ENCODE assay signal across 1 cellular context in genomic region chr11:82871646-82872045, GRCh38.
TF ChIP-seq lines count a peak whose summit lies in the region.

No MANE protein-coding gene starts in this region.

TF ChIP-seq in HepG2, 621 proteins besides CTCF, POLR2A, EP300 and RAD21:
- TF ChIP-seq KDM4B (CRISPR knock-in tag; IDR thresholded peaks at IDR 0.05): no peak
- peak; percentile 15; the same call in 1 of the 2 replicates for TF ChIP-seq ATF7 (IDR thresholded peaks at IDR 0.05)
- no peak for TF ChIP-seq ATF7 (CRISPR knock-in tag; IDR thresholded peaks at IDR 0.05)
- no peak for TF ChIP-seq ZNF230 (CRISPR knock-in tag; IDR thresholded peaks at IDR 0.05)
- no peak for TF ChIP-seq ZNF83 (CRISPR knock-in tag; IDR thresholded peaks at IDR 0.05; ENCODE audit: borderline replicate concordance)
